1 cellular context compared by ENCODE assay signal in genomic region chr3:141321109-141321497, GRCh38.
TF ChIP-seq lines count a peak whose summit lies in the region.

No MANE protein-coding gene starts in this region.

TF ChIP-seq in H1, 55 proteins besides CTCF, POLR2A, EP300 and RAD21 (continued from another document):
- no peak for TF ChIP-seq CHD7 (IDR thresholded peaks at IDR 0.05; ENCODE audit: insufficient replicate concordance, low read length)
- TF ChIP-seq E2F6 (IDR thresholded peaks at IDR 0.05): no peak
- no peak for TF ChIP-seq HDAC6 (IDR thresholded peaks at IDR 0.05; ENCODE audit: low read depth, low read length)
- no peak for TF ChIP-seq RXRA (IDR thresholded peaks at IDR 0.05; ENCODE audit: insufficient read depth, low read depth, low read length)
- TF ChIP-seq ASH2L (IDR thresholded peaks at IDR 0.05; ENCODE audit: low read length): no peak
- TF ChIP-seq FOSL1 (IDR thresholded peaks at IDR 0.05; ENCODE audit: insufficient read depth, low read depth, low read length): no peak
- TF ChIP-seq RBBP5 (IDR thresholded peaks at IDR 0.05; ENCODE audit: borderline replicate concordance, low read depth, low read length): no peak
- no peak for TF ChIP-seq BACH1 (IDR thresholded peaks at IDR 0.05; ENCODE audit: low read length)
- TF ChIP-seq HDAC2 (IDR thresholded peaks at IDR 0.05; ENCODE audit: borderline replicate concordance in 1 of 2, low read depth in 2 of 2, low read length in 2 of 2): no peak
- no peak for TF ChIP-seq CBX5 (IDR thresholded peaks at IDR 0.05; ENCODE audit: low read depth, low read length)
- no peak for TF ChIP-seq KDM5A (IDR thresholded peaks at IDR 0.05; ENCODE audit: low read length)
- no peak for TF ChIP-seq CBX8 (IDR thresholded peaks at IDR 0.05; ENCODE audit: borderline replicate concordance, low read depth, low read length)
TF ChIP-seq in H1: peak in this region for 0.
